11 cellular contexts compared by ENCODE assay signal in genomic region chr11:3139086-3139440, GRCh38.
"Had no signal": no experiment of that assay in that cellular context is flagged by ENCODE, and none has a peak within 500 bp of the region (broad histone marks: within the 10 kb centered on the region; RNA-seq: fewer than 3 reads in every experiment).

No MANE protein-coding gene starts in this region.

- H3K4me3 ChIP-seq: dorsolateral prefrontal cortex, tibial artery had no signal

- ATAC-seq: left colon; stimulated activated naive CD8-positive, alpha-beta T cell treated with anti-CD3 and anti-CD28 coated beads, Interleukin-15, Interleukin-2, amounts not matched to agents 100 U/mL and 50 U/mL, for 24 hours had no signal

- H3K27ac ChIP-seq: tibial artery had no signal

- DNase-seq: activated CD4-positive, alpha-beta T cell treated with anti-CD3 and anti-CD28 coated beads, Interleukin-2, amount 50 U/mL, for 48 hours; activated gamma-delta T cell treated with Interleukin-2 at 50 U/mL for 16 hours; dorsolateral prefrontal cortex; left colon; mammary epithelial cell; midbrain; stimulated activated CD4-positive, alpha-beta T cell treated with anti-CD3 and anti-CD28 coated beads, Interleukin-12 subunit alpha, Interleukin-12 subunit beta, amount 100 ng/mL, for 4 hours; stimulated activated CD4-positive, alpha-beta T cell treated with anti-CD3 and anti-CD28 coated beads, Interleukin-1b, Interleukin-23, amount 100 ng/mL, for 48 hours; stimulated activated naive CD8-positive, alpha-beta T cell treated with anti-CD3 and anti-CD28 coated beads, Interleukin-15, Interleukin-2, amounts not matched to agents 100 U/mL and 50 U/mL, for 24 hours; substantia nigra had no signal

- H3K27me3 ChIP-seq: dorsolateral prefrontal cortex, tibial artery had no signal

- H3K9me3 ChIP-seq: tibial artery had no signal
